Comparison of ENCODE assay signal across 15 cellular contexts in the genomic region with DNA sequence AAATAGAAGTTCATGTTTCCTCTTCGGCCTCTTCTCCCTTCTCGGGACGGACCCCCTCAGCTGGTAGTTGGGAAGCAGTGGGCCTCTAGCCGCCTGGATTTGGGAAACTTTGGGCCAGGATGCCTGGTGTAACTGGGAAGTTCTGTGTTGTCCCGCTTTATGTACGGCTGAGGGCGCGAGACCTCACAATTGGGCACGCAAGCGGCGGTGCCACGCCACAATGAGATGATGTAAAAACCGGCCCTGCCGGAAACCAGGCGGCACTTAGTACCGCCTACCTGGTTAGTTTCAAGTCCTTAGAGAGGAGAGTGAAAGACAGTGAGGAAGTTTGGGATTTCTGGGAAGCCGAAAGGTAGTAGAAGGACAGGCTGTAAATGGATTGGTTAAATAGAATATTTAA. TPM values are rescaled to one million over a fixed set of nuclear protein-coding genes. Genes with fewer than 3 reads are reported as not detected.
DNase-seq lines count a peak whose midpoint lies in the region; ATAC-seq and TF ChIP-seq lines count a peak whose summit lies in the region.
"Had no signal": no experiment of that assay in that cellular context is flagged by ENCODE, and none has a peak within 500 bp of the region (broad histone marks: within the 10 kb centered on the region; RNA-seq: fewer than 3 reads in every experiment).

A gene with protein sequence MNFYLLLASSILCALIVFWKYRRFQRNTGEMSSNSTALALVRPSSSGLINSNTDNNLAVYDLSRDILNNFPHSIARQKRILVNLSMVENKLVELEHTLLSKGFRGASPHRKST (minus strand): TSS at position 134 of the 400 bp plus-strand sequence. CDS start 120 bp downstream, at position 14.

- H3K27me3 Mint-ChIP-seq in Calu3 (ENCODE audit: unreplicated experiment), result no peaks in the 10 kb centered on the region

- H3K27ac ChIP-seq in HUES6 (ENCODE audit: low read depth, low read length) (no peak within 1 kb of the TSS), testis (no peak within 1 kb of the TSS)
- H3K27ac ChIP-seq: BLaER1, GM23248 had no signal

- no peaks in the 10 kb centered on the region for H3K4me1 ChIP-seq in HUES6 (ENCODE audit: control insufficient read depth, insufficient read depth, low read length)
- no peaks in the 10 kb centered on the region for H3K4me1 ChIP-seq in testis
- H3K4me1 ChIP-seq: BLaER1 had no signal

- no peak for ATAC-seq in GM18907 (IDR thresholded peaks at IDR 0.05; ENCODE audit: unreplicated experiment)
- ATAC-seq: K562 had no signal

- WGBS in testis, 2 donors, result 54 to 64% methylated on average over 11 to 16 of the region's 17 CpGs

- H3K36me3 ChIP-seq in HUES6 (ENCODE audit: control insufficient read depth, insufficient read depth, low read length) (no peaks in the 10 kb centered on the region), testis (ENCODE audit: low read depth, missing control alignments) (no peaks in the 10 kb centered on the region)
- H3K36me3 ChIP-seq: BLaER1 had no signal

- in situ Hi-C loops in SK-MEL-5 (cut with HindIII; ENCODE audit: low pct_unique_long_range_greater_than_20kb, low sequenced_read_pairs), result no loop called here

- BruUV-seq in Calu3 (replicated peaks; lab: Mats Ljungman, UMichigan), result no TSS peak

- H3K27ac Mint-ChIP-seq in Calu3 (ENCODE audit: unreplicated experiment), result peak within 1 kb of the TSS; percentile 98

- TF ChIP-seq POLR2A in testis (IDR thresholded peaks at IDR 0.05), result no peak

- CTCF ChIA-PET in Calu3 (lab: Charles Lee), result no interaction called here

- peak within 1 kb of the TSS; percentile 40; the same call in 1 of the 2 replicates for H3K4me3 ChIP-seq in HUES6 (ENCODE audit: low read depth, low read length)
- no peak within 1 kb of the TSS for H3K4me3 ChIP-seq in testis
- H3K4me3 ChIP-seq: BLaER1, GM23248, K562 had no signal

- H3K9me3 ChIP-seq in HUES6 (ENCODE audit: control insufficient read depth, insufficient read depth, low read depth, low read length) (no peaks in the 10 kb centered on the region), testis (no peaks in the 10 kb centered on the region)
- H3K9me3 ChIP-seq: BLaER1 had no signal

- TF ChIP-seq CTCF in Calu3 (IDR thresholded peaks at IDR 0.05; ENCODE audit: unreplicated experiment) (no peak), testis (IDR thresholded peaks at IDR 0.05) (no peak)

- peak; percentile 77 for DNase-seq in Calu3
- peak; percentile 1 for DNase-seq in SK-MEL-5 (ENCODE audit: low read depth, low spot score)
- peak; percentile 12 for DNase-seq in testis
- DNase-seq in retina, result no peak
- no peak for DNase-seq in NCI-H1694 (lab: John Stamatoyannopoulos, UW)
- DNase-seq: 8988T, AML-193, DMS 273 treated with DMSO at 0.1 percent for 48 hours, GM23248, H7 had no signal

- H3K9me3 Mint-ChIP-seq in Calu3 (ENCODE audit: low read depth, unreplicated experiment), result no peaks in the 10 kb centered on the region

- intact Hi-C loops in Calu3 (cut with micrococcal nuclease; ENCODE audit: unreplicated experiment) (loop anchor here (10.0 kb wide), 1 partner anchor 258 kb away; no protein-coding TSS in a partner anchor), testis (cut with DNase I; ENCODE audit: low total_unique reads) (no loop called here)

- peaks cover 24% of the 10 kb centered on the region for H3K36me3 Mint-ChIP-seq in Calu3 (ENCODE audit: insufficient read depth, unreplicated experiment)

- H3K9ac ChIP-seq in HUES6 (ENCODE audit: low read length), result no peak within 1 kb of the TSS
- H3K9ac ChIP-seq: BLaER1, GM23248 had no signal

- H3K4me1 Mint-ChIP-seq in Calu3 (ENCODE audit: low read depth, unreplicated experiment), result peaks cover 19% of the 10 kb centered on the region

- H3K27me3 ChIP-seq in HUES6 (ENCODE audit: control insufficient read depth, insufficient read depth, low read length) (peaks cover 6% of the 10 kb centered on the region; the same call in 1 of the 2 replicates), testis (no peaks in the 10 kb centered on the region)

- peak within 1 kb of the TSS; percentile 89 for H3K4me3 Mint-ChIP-seq in Calu3 (ENCODE audit: low read depth, unreplicated experiment)

RNA-seq across cellular contexts. Expression of the gene that starts here (rescaled TPM):
- total RNA-seq in Calu3 (2022) (30.5 and 35.2 TPM in 2 replicates), testis (10 to 100 TPM; 22.7 to 61.7 TPM)
- 0.83 and 1.8 TPM in 2 replicates for total RNA-seq in SK-MEL-5 (2014; rRNA removed; shearing (Covaris generic))
- 0.43 and 2.0 TPM in 2 replicates for polyA plus RNA-seq in SK-MEL-5 (2015; cell fraction: cytosol; rRNA removed)
- not detected in 2 replicates for polyA plus RNA-seq in SK-MEL-5 (2015; cell fraction: nucleus; rRNA removed)
- 58.1 TPM for polyA plus RNA-seq in testis (ENCODE audit: insufficient read depth, low read depth, low replicate concordance)
- total RNA-seq: Daoy, GM23248, H7, K562 had no signal
- polyA plus RNA-seq: GM23248, K562 had no signal

Comparison
In these comparisons a context has a peak if more than half of its experiments do, and no peak if none do; other contexts are left out.
1. DNase-seq: peak in Calu3 (single experiment), SK-MEL-5 (single experiment) and testis (single experiment); none in retina (single experiment) and NCI-H1694 (single experiment).